9 cellular contexts compared by ENCODE assay signal in the genomic region with DNA sequence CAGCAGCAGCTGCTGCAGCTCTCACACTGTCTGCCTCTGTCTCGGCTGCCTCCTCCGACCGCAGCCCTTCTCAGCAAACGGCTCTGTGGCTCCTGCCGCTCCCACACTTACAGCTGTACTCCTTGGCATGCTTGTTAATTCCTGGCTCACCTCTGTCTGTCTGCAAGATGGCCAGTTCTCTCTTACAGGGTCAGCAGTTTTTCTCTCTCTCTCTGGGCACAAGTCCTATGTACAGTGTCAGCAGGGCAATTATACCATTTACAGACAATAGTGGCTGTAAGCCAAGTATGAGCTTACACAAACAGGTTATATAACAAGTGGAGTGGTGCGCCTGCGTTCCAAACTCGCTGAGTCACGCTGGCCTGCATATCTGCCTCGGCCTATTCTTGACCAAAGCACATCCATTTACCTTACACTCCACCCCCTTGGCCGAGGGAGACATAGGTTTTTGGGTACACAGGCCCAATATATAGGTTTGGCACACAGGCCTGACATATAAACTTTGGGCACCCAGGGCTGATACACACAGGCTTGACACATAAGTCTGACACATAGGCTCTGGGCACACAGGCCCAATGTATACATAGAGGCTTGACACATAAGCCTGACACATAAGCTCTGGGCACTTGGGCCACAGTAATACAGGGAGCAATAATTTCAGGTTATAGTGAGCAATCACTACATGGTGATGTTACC. TPM values are rescaled to one million over a fixed set of nuclear protein-coding genes. Genes with fewer than 3 reads are reported as not detected.
DNase-seq lines count a peak whose midpoint lies in the region; ATAC-seq, FAIRE-seq and TF ChIP-seq lines count a peak whose summit lies in the region.
"Had no signal": no experiment of that assay in that cellular context is flagged by ENCODE, and none has a peak within 500 bp of the region (broad histone marks: within the 10 kb centered on the region; RNA-seq: fewer than 3 reads in every experiment).

No MANE protein-coding gene starts in this region.

- dilution Hi-C loops in keratinocyte (cut with MboI; ENCODE audit: extremely low pct_ligation_motif_present, low sequenced_read_pairs), result no loop called here

- TF ChIP-seq POLR2A in transverse colon (IDR thresholded peaks at IDR 0.05), result no peak

- H2AFZ ChIP-seq in keratinocyte (ENCODE audit: control insufficient read depth, low read length), result peak overlapping the region; percentile 61

- 73 to 89% methylated on average over 5 to 11 of the region's 11 CpGs for WGBS in transverse colon (ENCODE audit: low coverage in 1 of 2), 2 donors

- no peak for TF ChIP-seq CTCF in astrocyte of the spinal cord (IDR thresholded peaks at IDR 0.05; ENCODE audit: low read depth, low read length)
- no peak for TF ChIP-seq CTCF in keratinocyte (optimal IDR thresholded peaks at IDR 0.05 in 1 of 3, IDR thresholded peaks at IDR 0.05 in 1 of 3, conservative IDR thresholded peaks at IDR 0.05 in 1 of 3; ENCODE audit: extremely low read depth in 1 of 3, insufficient read depth in 2 of 3, low read length in 3 of 3)
- no peak for TF ChIP-seq CTCF in transverse colon (IDR thresholded peaks at IDR 0.05)

- H3K4me1 ChIP-seq in keratinocyte (ENCODE audit: control insufficient read depth, extremely low read depth, insufficient read depth, low read length) (peaks cover 35% of the 10 kb centered on the region), transverse colon (peaks cover 22 to 36% (median 31%) of the 10 kb centered on the region in 4 donors)

- DNase-seq in NCI-H1417 (lab: John Stamatoyannopoulos, UW), result peak in 2 of 3 experiments; percentile 4 to 29
- DNase-seq in NCI-H1417 treated with DMSO at 0.1 percent for 48 hours (lab: John Stamatoyannopoulos, UW), result no peak
- DNase-seq in astrocyte of the spinal cord (ENCODE audit: low read depth, low spot score), result peak; percentile 24
- peak; percentile 55 for DNase-seq in keratinocyte (ENCODE audit: low read depth, low spot score)
- peak; percentile 82 for DNase-seq in transverse colon
- no peak for DNase-seq in activated gamma-delta T cell treated with Interleukin-2 at 50 U/mL for 16 hours

- H3K4me2 ChIP-seq in keratinocyte (ENCODE audit: control insufficient read depth, extremely low read depth, insufficient read depth, low read depth, low read length), result peak overlapping the region; percentile 44

- peak overlapping the region; percentile 67 for H3K27ac ChIP-seq in keratinocyte (ENCODE audit: control insufficient read depth, insufficient read depth, low read length)
- peak overlapping the region; percentile 86 to 94 (median 90) for H3K27ac ChIP-seq in transverse colon

- no peak for TF ChIP-seq EP300 in transverse colon (IDR thresholded peaks at IDR 0.05; ENCODE audit: low read depth)

- H3K9ac ChIP-seq in keratinocyte (ENCODE audit: control insufficient read depth, extremely low read depth, insufficient read depth, low read length), result peak overlapping the region; percentile 67

- H3K36me3 ChIP-seq in keratinocyte (ENCODE audit: control insufficient read depth in 2 of 2, extremely low read depth in 1 of 2, insufficient read depth in 2 of 2, low read length in 2 of 2) (no peaks in the 10 kb centered on the region), transverse colon (no peaks in the 10 kb centered on the region)

- ATAC-seq in HG02642 (IDR thresholded peaks at IDR 0.05; ENCODE audit: poor library complexity, unreplicated experiment), result no peak
- no peak for ATAC-seq in GM19463 (IDR thresholded peaks at IDR 0.05; ENCODE audit: unreplicated experiment)

- H3K4me3 ChIP-seq in astrocyte of the spinal cord (ENCODE audit: low read depth, low read length) (no peak overlapping the region), keratinocyte (ENCODE audit: control insufficient read depth in 2 of 3, extremely low read depth in 1 of 3, insufficient read depth in 2 of 3, low read depth in 1 of 3, low read length in 3 of 3) (peak overlapping the region; percentile 29 to 69 (median 30)), transverse colon (no peak overlapping the region)

- H3K9me3 ChIP-seq in keratinocyte (ENCODE audit: control insufficient read depth, low read depth, low read length) (no peaks in the 10 kb centered on the region), transverse colon (no peaks in the 10 kb centered on the region)

- peaks cover 3% of the 10 kb centered on the region for H3K9me1 ChIP-seq in keratinocyte (ENCODE audit: control insufficient read depth, extremely low read depth, insufficient read depth, low read length)

- intact Hi-C loops in transverse colon (cut with DNase I; ENCODE audit: low total_unique reads), result loop anchor here (10.0 kb wide), 1 partner anchor 219 kb away; no protein-coding TSS in a partner anchor

- in situ Hi-C loops in astrocyte of the spinal cord (cut with HindIII; ENCODE audit: low sequenced_read_pairs) (no loop called here), transverse colon (cut with MboI; ENCODE audit: low pct_ligation_motif_present in 1 of 4, low pct_unique_long_range_greater_than_20kb in 1 of 4, low sequenced_read_pairs in 3 of 4) (loop anchor here (5.0 to 25.0 kb wide), 6 partner anchors 92 to 1167 kb away; a partner anchor contains a TSS)

- peaks cover 36% of the 10 kb centered on the region for H3K79me2 ChIP-seq in keratinocyte (ENCODE audit: control insufficient read depth, insufficient read depth, low read length)

- H3K27me3 ChIP-seq in keratinocyte (ENCODE audit: control insufficient read depth, extremely low read depth, insufficient read depth, low read length), result no peaks in the 10 kb centered on the region
- no peaks in the 10 kb centered on the region for H3K27me3 ChIP-seq in transverse colon

- peak; percentile 72 for FAIRE-seq in keratinocyte (lab: Jason Lieb, UNC)
- FAIRE-seq: A204.1 had no signal

- no peaks in the 10 kb centered on the region for H4K20me1 ChIP-seq in keratinocyte (ENCODE audit: control insufficient read depth, extremely low read depth, insufficient read depth, low read length)

RNA-seq across cellular contexts. Expression of a gene that starts 4.4 kb away (rescaled TPM):
- polyA plus RNA-seq in keratinocyte, result 2.2 to 3.1 TPM (median 2.9 TPM) in 3 replicates
- polyA plus RNA-seq in keratinocyte (2011; ENCODE audit: low read depth), result 0.52 TPM
- polyA plus RNA-seq in keratinocyte (2011; cell fraction: cytosol; rRNA removed), result 1.3 and 2.1 TPM in 2 replicates
- polyA plus RNA-seq in keratinocyte (2011; cell fraction: nucleus; rRNA removed), result 4.3 and 5.1 TPM in 2 replicates
- polyA plus RNA-seq in keratinocyte (2012; ENCODE audit: low replicate concordance), result 0.99 and 1.6 TPM in 2 replicates
- 0.56 to 2.8 TPM (median 1.9 TPM) in 3 replicates for polyA minus RNA-seq in keratinocyte
- 2.7 TPM for polyA minus RNA-seq in keratinocyte (2011; cell fraction: cytosol; rRNA and poly(A)+ RNA removed)
- 2.2 and 4.0 TPM in 2 replicates for polyA minus RNA-seq in keratinocyte (2011; cell fraction: nucleus; rRNA and poly(A)+ RNA removed)
- total RNA-seq in transverse colon, result 1 to 10 TPM; 1.4 to 5.2 (median 4.3) TPM

RNA-seq across cellular contexts. Expression of a gene that starts 18.2 kb away (rescaled TPM):
- 14.4 to 21.7 TPM (median 15.8 TPM) in 3 replicates for polyA plus RNA-seq in keratinocyte
- 44.7 TPM for polyA plus RNA-seq in keratinocyte (2011; ENCODE audit: low read depth)
- polyA plus RNA-seq in keratinocyte (2011; cell fraction: cytosol; rRNA removed), result 15.3 and 24.3 TPM in 2 replicates
- 45.9 and 54.9 TPM in 2 replicates for polyA plus RNA-seq in keratinocyte (2011; cell fraction: nucleus; rRNA removed)
- polyA plus RNA-seq in keratinocyte (2012; ENCODE audit: low replicate concordance), result 12.4 and 13.1 TPM in 2 replicates
- 9.9 to 29.3 TPM (median 28.8 TPM) in 3 replicates for polyA minus RNA-seq in keratinocyte
- 11.3 TPM for polyA minus RNA-seq in keratinocyte (2011; cell fraction: cytosol; rRNA and poly(A)+ RNA removed)
- 13.7 and 24.4 TPM in 2 replicates for polyA minus RNA-seq in keratinocyte (2011; cell fraction: nucleus; rRNA and poly(A)+ RNA removed)
- 10 to 100 TPM in 3 of 4 donors, 1 to 10 TPM in 1; 9.0 to 28.3 (median 17.0) TPM for total RNA-seq in transverse colon

RNA-seq across cellular contexts. Expression of a gene that starts 45.4 kb away (rescaled TPM):
- polyA plus RNA-seq in keratinocyte, result 2.5 to 4.0 TPM (median 2.7 TPM) in 3 replicates
- 1.4 TPM for polyA plus RNA-seq in keratinocyte (2011; ENCODE audit: low read depth)
- polyA plus RNA-seq in keratinocyte (2011; cell fraction: cytosol; rRNA removed), result 0.99 and 2.0 TPM in 2 replicates
- polyA plus RNA-seq in keratinocyte (2011; cell fraction: nucleus; rRNA removed), result 3.5 and 4.0 TPM in 2 replicates
- 1.6 and 1.7 TPM in 2 replicates for polyA plus RNA-seq in keratinocyte (2012; ENCODE audit: low replicate concordance)
- polyA minus RNA-seq in keratinocyte, result 1.8 to 3.8 TPM (median 2.1 TPM) in 3 replicates
- polyA minus RNA-seq in keratinocyte (2011; cell fraction: cytosol; rRNA and poly(A)+ RNA removed), result 2.5 TPM
- 2.3 and 4.6 TPM in 2 replicates for polyA minus RNA-seq in keratinocyte (2011; cell fraction: nucleus; rRNA and poly(A)+ RNA removed)
- 1 to 10 TPM; 1.2 to 6.2 (median 3.5) TPM for total RNA-seq in transverse colon

Comparison
In these comparisons a context has a peak if more than half of its experiments do, and no peak if none do; other contexts are left out.
1. DNase-seq: peak in NCI-H1417 (2 of 3), astrocyte of the spinal cord (single experiment), keratinocyte (single experiment) and transverse colon (single experiment); none in NCI-H1417 treated with DMSO at 0.1 percent for 48 hours (single experiment) and activated gamma-delta T cell treated with Interleukin-2 at 50 U/mL for 16 hours (single experiment).
2. H3K4me3 ChIP-seq: peak in keratinocyte (3 of 3); none in astrocyte of the spinal cord (single experiment) and transverse colon (0 of 4).